ENCODE assay signal across 8 cellular contexts in the genomic region with DNA sequence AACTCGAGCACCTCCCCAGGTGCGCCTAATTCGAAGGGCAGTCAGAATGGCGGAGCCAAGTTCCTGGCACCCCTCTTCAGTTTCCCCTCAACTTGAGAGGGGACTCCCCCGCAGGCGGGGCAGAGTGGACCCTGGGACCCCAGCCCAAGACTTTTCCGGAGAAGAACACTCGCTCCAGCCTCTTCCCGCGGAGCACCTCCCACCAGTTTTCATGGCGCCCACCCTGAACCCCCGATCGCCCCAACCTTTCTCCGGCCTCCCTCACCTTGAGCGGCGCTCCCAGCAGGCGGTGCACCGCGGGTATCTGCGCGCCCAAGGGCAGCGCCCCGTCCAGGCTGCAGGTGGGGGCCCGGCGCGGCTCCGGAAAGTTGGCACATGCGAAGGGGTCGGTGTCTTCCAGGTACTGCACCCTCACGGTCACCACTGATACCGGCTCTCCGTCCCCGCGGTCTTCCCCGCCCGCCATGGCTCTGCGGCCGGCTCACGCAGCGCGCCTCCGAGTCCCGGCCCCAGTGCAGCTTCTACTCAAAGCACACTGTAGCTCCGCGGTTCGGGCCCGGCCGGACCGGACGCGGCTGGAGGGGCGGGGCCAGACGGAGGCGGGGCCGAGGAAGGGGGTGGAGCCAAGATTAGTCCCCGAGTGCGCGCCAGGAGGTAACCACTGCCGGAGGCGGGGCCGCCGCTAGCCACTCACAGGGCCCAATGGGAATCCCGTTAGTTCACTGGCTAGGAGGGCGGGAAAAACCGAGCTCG. TPM values are rescaled to one million over a fixed set of nuclear protein-coding genes. Genes with fewer than 3 reads are reported as not detected.
DNase-seq lines count a peak whose midpoint lies in the region; ATAC-seq and TF ChIP-seq lines count a peak whose summit lies in the region.

A gene (minus strand): TSS at position 537 of the 753 bp plus-strand sequence. CDS start 71 bp downstream, at position 466.

- DNase-seq in GM04504 (ENCODE audit: low read depth), result peak; percentile 84
- peak; percentile 93 for DNase-seq in HFFc6
- peak; percentile 98 for DNase-seq in NB4 (ENCODE audit: low read depth)
- DNase-seq in SK-N-DZ (ENCODE audit: low spot score), result peak; percentile 94
- peak; percentile 98 for DNase-seq in activated naive CD4-positive, alpha-beta T cell treated with Interleukin-2 at 50 U/mL for 16 hours
- peak; percentile 81 to 89 for DNase-seq in foreskin keratinocyte
- DNase-seq in neuronal stem cell (ENCODE audit: low spot score), result peak; percentile 89

- peak within 1 kb of the TSS; percentile 96 for H2AFZ ChIP-seq in neuronal stem cell (ENCODE audit: low read length)

- peak within 1 kb of the TSS; percentile 79 for H2BK12ac ChIP-seq in neuronal stem cell (ENCODE audit: low read length)

- H3K4me3 Mint-ChIP-seq in HFFc6, result peak within 1 kb of the TSS; percentile 89

- peak within 1 kb of the TSS; percentile 57 for H2BK5ac ChIP-seq in neuronal stem cell (ENCODE audit: low read length)

- peaks cover 32% of the 10 kb centered on the region for H3K4me1 ChIP-seq in foreskin keratinocyte
- peaks cover 27 to 29% of the 10 kb centered on the region in 2 donors for H3K4me1 ChIP-seq in neuronal stem cell (ENCODE audit: control insufficient read depth in 2 of 2, insufficient read depth in 1 of 2, low read depth in 1 of 2, low read length in 2 of 2)
- peaks cover 28 to 70% (median 68%) of the 10 kb centered on the region in 5 donors for H3K4me1 ChIP-seq in subcutaneous abdominal adipose tissue (ENCODE audit: control insufficient read depth in 5 of 5, insufficient read depth in 5 of 5, low read length in 5 of 5)

- H3K27me3 Mint-ChIP-seq in HFFc6 (ENCODE audit: insufficient read depth), result peaks cover 2% of the 10 kb centered on the region

- H3K36me3 Mint-ChIP-seq in HFFc6 (ENCODE audit: low read depth), result no peaks in the 10 kb centered on the region; the same call in 1 of the 2 replicates

- H3K18ac ChIP-seq in neuronal stem cell (ENCODE audit: low read length), result peak within 1 kb of the TSS; percentile 98

- TF ChIP-seq CTCF in HFFc6 (IDR thresholded peaks at IDR 0.05) (no peak), NB4 (IDR thresholded peaks at IDR 0.05; ENCODE audit: low read depth, low read length) (no peak), foreskin keratinocyte (conservative IDR thresholded peaks at IDR 0.05) (no peak)

- H3K4me3 ChIP-seq in NB4 (ENCODE audit: low read depth, low read length) (peak within 1 kb of the TSS; percentile 86), neuronal stem cell (ENCODE audit: low read length in 2 of 2) (peak within 1 kb of the TSS; percentile 86 to 93), subcutaneous abdominal adipose tissue (ENCODE audit: low read depth in 1 of 5, low read length in 5 of 5) (peak within 1 kb of the TSS; percentile 66 to 91 (median 85))

- H3K4me2 ChIP-seq in neuronal stem cell (ENCODE audit: insufficient read depth, low read length, poor library complexity, severe bottlenecking), result peak within 1 kb of the TSS; percentile 99

- peak; percentile 60 for ATAC-seq in foreskin keratinocyte

- H3K9me3 ChIP-seq in neuronal stem cell (replicated peaks in 1 of 2; ENCODE audit: control insufficient read depth in 2 of 2, insufficient read depth in 1 of 2, low read depth in 1 of 2, low read length in 2 of 2) (no peaks in the 10 kb centered on the region), subcutaneous abdominal adipose tissue (ENCODE audit: control insufficient read depth in 5 of 5, low read length in 5 of 5) (no peaks in the 10 kb centered on the region)

- H3K23ac ChIP-seq in neuronal stem cell (ENCODE audit: low read depth, low read length, poor library complexity), result peak within 1 kb of the TSS; percentile 99

- H3K27me3 ChIP-seq in foreskin keratinocyte (no peaks in the 10 kb centered on the region), neuronal stem cell (ENCODE audit: control insufficient read depth in 3 of 3, insufficient read depth in 3 of 3, low read depth in 1 of 3, low read length in 3 of 3) (peaks cover 0 to 30% (median 7%) of the 10 kb centered on the region in 3 experiments), subcutaneous abdominal adipose tissue (ENCODE audit: control insufficient read depth in 5 of 5, insufficient read depth in 4 of 5, low read length in 5 of 5) (peaks cover 0 to 8% (median 0%) of the 10 kb centered on the region in 5 donors)

- H3K9ac ChIP-seq in neuronal stem cell (ENCODE audit: low read depth, low read length, poor library complexity) (peak within 1 kb of the TSS; percentile 93), subcutaneous abdominal adipose tissue (ENCODE audit: low read length in 5 of 5) (peak within 1 kb of the TSS; percentile 48 to 83 (median 81))

- no peaks in the 10 kb centered on the region for H3K79me1 ChIP-seq in neuronal stem cell (ENCODE audit: low read depth, low read length)

- no peak within 1 kb of the TSS for H4K91ac ChIP-seq in neuronal stem cell (ENCODE audit: low read depth, low read length, poor library complexity)

- H4K8ac ChIP-seq in neuronal stem cell (ENCODE audit: low read depth, low read length), result peak within 1 kb of the TSS; percentile 6

- H3K9me3 Mint-ChIP-seq in HFFc6, result no peaks in the 10 kb centered on the region

- no peak within 1 kb of the TSS for H3K4ac ChIP-seq in neuronal stem cell (ENCODE audit: low read length)

- H3K27ac ChIP-seq in foreskin keratinocyte (no peak within 1 kb of the TSS), neuronal stem cell (replicated peaks; ENCODE audit: low read length) (peak within 1 kb of the TSS; percentile 74), subcutaneous abdominal adipose tissue (ENCODE audit: low read depth, low read length) (peak within 1 kb of the TSS; percentile 97)

- peak within 1 kb of the TSS; percentile 86 for H2BK15ac ChIP-seq in neuronal stem cell (ENCODE audit: low read length)

- peak within 1 kb of the TSS; percentile 75 for H3K14ac ChIP-seq in neuronal stem cell (ENCODE audit: low read length)

- peaks cover 60% of the 10 kb centered on the region for H3K4me1 Mint-ChIP-seq in HFFc6 (ENCODE audit: low read depth)

- peak within 1 kb of the TSS; percentile 97 for H3K27ac Mint-ChIP-seq in HFFc6

- TF ChIP-seq POLR2A in NB4 (IDR thresholded peaks at IDR 0.05; ENCODE audit: extremely low read depth, insufficient read length), result peak; percentile 85

- H3K36me3 ChIP-seq in neuronal stem cell (replicated peaks in 1 of 2; ENCODE audit: control insufficient read depth in 2 of 2, insufficient read depth in 2 of 2, low read length in 2 of 2) (no peaks in the 10 kb centered on the region), subcutaneous abdominal adipose tissue (ENCODE audit: control insufficient read depth in 5 of 5, insufficient read depth in 5 of 5, low read length in 5 of 5) (no peaks in the 10 kb centered on the region)

- H2BK120ac ChIP-seq in neuronal stem cell (ENCODE audit: low read depth, low read length), result no peak within 1 kb of the TSS

- no CpG with 5 or more reads among the region's 66 CpGs for WGBS in neuronal stem cell (ENCODE audit: extremely low coverage in 2 of 2, insufficient read length in 2 of 2, insufficient replicate concordance in 1 of 2), 2 donors

- peak within 1 kb of the TSS; percentile 77 for H2AK5ac ChIP-seq in neuronal stem cell (ENCODE audit: low read depth, low read length)

RNA-seq across cellular contexts. Expression of the gene that starts here (rescaled TPM):
- total RNA-seq in HFFc6 (2021; fragmentation: NEBNext Ultra II Directional; extraction: Animal tissue kit (Norgen Biotek cat#: 25700)), result 10 to 100 TPM; 46.3 to 55.9 (median 51.1) TPM
- 15.7 and 18.3 TPM in 2 replicates for polyA plus RNA-seq in SK-N-DZ (2014; cell fraction: cytosol; rRNA removed)
- polyA plus RNA-seq in SK-N-DZ (2014; cell fraction: nucleus; rRNA removed), result 50.0 and 79.1 TPM in 2 replicates
- total RNA-seq in foreskin keratinocyte, result 51.2 and 57.2 TPM in 2 replicates
- 47.0 and 50.8 TPM in 2 replicates for polyA plus RNA-seq in foreskin keratinocyte
- polyA plus RNA-seq in neuronal stem cell (2013, experiment 1 of 2), result 15.0 TPM
- 14.0 TPM for polyA plus RNA-seq in neuronal stem cell (2013, experiment 2 of 2)
